In genomic region chr1:200330770-200331428, GRCh38 we compare ENCODE assay signal across 32 cellular contexts.
DNase-seq lines count a peak whose midpoint lies in the region; ATAC-seq, FAIRE-seq and TF ChIP-seq lines count a peak whose summit lies in the region.
"Had no signal": no experiment of that assay in that cellular context is flagged by ENCODE, and none has a peak within 500 bp of the region (broad histone marks: within the 10 kb centered on the region; RNA-seq: fewer than 3 reads in every experiment).

No MANE protein-coding gene starts in this region.

- H3K36me3 Mint-ChIP-seq in GM23338 (ENCODE audit: low read depth): 0 out of 3 replicates have a peak, but pooled peaks cover 2% of the 10 kb centered on the region
- H3K36me3 Mint-ChIP-seq in chondrocyte (ENCODE audit: low read depth): no peaks in the 10 kb centered on the region
- H3K36me3 Mint-ChIP-seq in progenitor cell of endocrine pancreas (ENCODE audit: insufficient read depth): no peaks in the 10 kb centered on the region
- no peaks in the 10 kb centered on the region for H3K36me3 Mint-ChIP-seq in CD14-positive monocyte
- H3K36me3 Mint-ChIP-seq: activated naive CD8-positive, alpha-beta T cell treated with anti-CD3 and anti-CD28 coated beads for 36 hours; CD4-positive, CD25-positive, alpha-beta regulatory T cell; stimulated activated memory B cell treated with anti-CD40 and anti-IgM and Interleukin-4, amounts not matched to agents 10 μg/mL and 1 μg/mL and 100 μg/mL, for 72 hours had no signal

- intact Hi-C loops in HepG2 (cut with micrococcal nuclease; ENCODE audit: unreplicated experiment) (no loop called here), CD14-positive monocyte (cut with micrococcal nuclease) (no loop called here)

- H3K79me2 ChIP-seq in GM23338 (replicated peaks; ENCODE audit: insufficient read depth) (no peaks in the 10 kb centered on the region), HepG2 (ENCODE audit: insufficient read depth, low read length) (no peaks in the 10 kb centered on the region)
- H3K79me2 ChIP-seq: parathyroid adenoma had no signal

- H4K20me1 ChIP-seq in GM23338 (replicated peaks; ENCODE audit: insufficient read depth): no peaks in the 10 kb centered on the region
- H4K20me1 ChIP-seq in HepG2 (ENCODE audit: insufficient read depth, low read length): no peaks in the 10 kb centered on the region

- TF ChIP-seq CTCF in GM23338 (conservative IDR thresholded peaks at IDR 0.05; ENCODE audit: low read depth in 2 of 2): no peak
- TF ChIP-seq CTCF in chondrocyte (IDR thresholded peaks at IDR 0.05): no peak
- no peak for TF ChIP-seq CTCF in HepG2 (CRISPR knock-in tag; IDR thresholded peaks at IDR 0.05)
- TF ChIP-seq CTCF in progenitor cell of endocrine pancreas (IDR thresholded peaks at IDR 0.05; ENCODE audit: unreplicated experiment): no peak
- TF ChIP-seq CTCF in omental fat pad (IDR thresholded peaks at IDR 0.05): no peak
- TF ChIP-seq CTCF in CD14-positive monocyte (IDR thresholded peaks at IDR 0.05): no peak

- in situ Hi-C loops in HepG2 (cut with HindIII; ENCODE audit: extremely low pct_ligation_motif_present, low pct_unique_long_range_greater_than_20kb): no loop called here

- H3K27me3 Mint-ChIP-seq in GM23338 (ENCODE audit: insufficient read depth, low read depth, poor library complexity) (peaks cover 2% of the 10 kb centered on the region), chondrocyte (ENCODE audit: low read depth) (peaks cover 2% of the 10 kb centered on the region), progenitor cell of endocrine pancreas (peaks cover 8% of the 10 kb centered on the region), CD14-positive monocyte (ENCODE audit: low read depth in 3 of 3) (peaks cover 2 to 8% (median 5%) of the 10 kb centered on the region in 3 donors)
- H3K27me3 Mint-ChIP-seq: activated naive CD8-positive, alpha-beta T cell treated with anti-CD3 and anti-CD28 coated beads for 36 hours had no signal

- H3K4me1 ChIP-seq in GM23338 (ENCODE audit: insufficient read depth) (peaks cover 29% of the 10 kb centered on the region), HepG2 (ENCODE audit: insufficient read depth, low read length) (peaks cover 46% of the 10 kb centered on the region)
- H3K4me1 ChIP-seq: gastrocnemius medialis, HAP-1, left ventricle myocardium inferior, parathyroid adenoma, right lobe of liver had no signal

- POLR2A ChIA-PET in HepG2 (lab: Yijun Ruan, JAX): interaction anchor here (0.8 kb wide), 1 partner anchor 42 kb away, joined by 3 read pairs; no protein-coding TSS in a partner anchor

- H3K27ac ChIP-seq in GM23338 (ENCODE audit: low read depth): peak overlapping the region; percentile 78
- H3K27ac ChIP-seq in HepG2 (ENCODE audit: extremely low read length, insufficient read depth, low read length): no peak overlapping the region
- H3K27ac ChIP-seq: coronary artery, gastrocnemius medialis, left ventricle myocardium inferior, parathyroid adenoma, right lobe of liver had no signal

- H3K4me3 ChIP-seq in GM23338 (no peak overlapping the region), HepG2 (replicated peaks in 1 of 3; ENCODE audit: insufficient read depth in 1 of 3, low read depth in 2 of 3, low read length in 3 of 3) (no peak overlapping the region)
- H3K4me3 ChIP-seq: coronary artery, gastrocnemius medialis, HAP-1, left ventricle myocardium inferior, right lobe of liver had no signal

- TF ChIP-seq RAD21 in HepG2 (CRISPR knock-in tag; IDR thresholded peaks at IDR 0.05): no peak

- no peaks in the 10 kb centered on the region for H3K9me3 ChIP-seq in HepG2 (ENCODE audit: low read length)
- H3K9me3 ChIP-seq: gastrocnemius medialis, HAP-1, left ventricle myocardium inferior, right lobe of liver, SK-N-SH had no signal

- no peak overlapping the region for H3K4me3 Mint-ChIP-seq in GM23338
- H3K4me3 Mint-ChIP-seq in chondrocyte (ENCODE audit: unreplicated experiment): no peak overlapping the region
- H3K4me3 Mint-ChIP-seq in progenitor cell of endocrine pancreas (ENCODE audit: low read depth): no peak overlapping the region
- H3K4me3 Mint-ChIP-seq in CD14-positive monocyte: no peak overlapping the region
- H3K4me3 Mint-ChIP-seq: activated CD4-positive, alpha-beta T cell treated with anti-CD3 and anti-CD28 coated beads for 36 hours; activated naive CD8-positive, alpha-beta T cell treated with anti-CD3 and anti-CD28 coated beads for 36 hours; CD4-positive, CD25-positive, alpha-beta regulatory T cell; naive thymus-derived CD4-positive, alpha-beta T cell; stimulated activated memory B cell treated with anti-CD40 and anti-IgM and Interleukin-4, amounts not matched to agents 10 μg/mL and 1 μg/mL and 100 μg/mL, for 72 hours; T-helper 1 cell treated with Interleukin-12 subunit alpha and Interleukin-12 subunit beta and Interleukin-4 antibody, amounts not matched to agents 30 μg/mL and 1 μg/mL, for 36 hours had no signal

- 60% methylated on average over 15 of the region's 15 CpGs for WGBS in HepG2 (ENCODE audit: low lambda C conversion rate)

- no peak for TF ChIP-seq POLR2A in HepG2 (IDR thresholded peaks at IDR 0.05; ENCODE audit: insufficient read depth in 1 of 2, low read depth in 2 of 2, low read length in 2 of 2)

- H3K4me1 Mint-ChIP-seq in GM23338 (peaks cover 35% of the 10 kb centered on the region), chondrocyte (ENCODE audit: low read depth) (peaks cover 21% of the 10 kb centered on the region), progenitor cell of endocrine pancreas (ENCODE audit: low read depth) (peaks cover 20% of the 10 kb centered on the region), CD14-positive monocyte (peaks cover 2% of the 10 kb centered on the region)
- H3K4me1 Mint-ChIP-seq: stimulated activated memory B cell treated with anti-CD40 and anti-IgM and Interleukin-4, amounts not matched to agents 10 μg/mL and 1 μg/mL and 100 μg/mL, for 72 hours had no signal

- H3K27ac Mint-ChIP-seq in GM23338 (no peak overlapping the region), chondrocyte (ENCODE audit: unreplicated experiment) (peak overlapping the region; percentile 14), progenitor cell of endocrine pancreas (peak overlapping the region; percentile 23), CD14-positive monocyte (no peak overlapping the region)
- H3K27ac Mint-ChIP-seq: activated CD4-positive, alpha-beta T cell treated with anti-CD3 and anti-CD28 coated beads for 36 hours; activated naive CD8-positive, alpha-beta T cell treated with anti-CD3 and anti-CD28 coated beads for 36 hours; CD4-positive, CD25-positive, alpha-beta regulatory T cell; naive thymus-derived CD4-positive, alpha-beta T cell; stimulated activated memory B cell treated with anti-CD40 and anti-IgM and Interleukin-4, amounts not matched to agents 10 μg/mL and 1 μg/mL and 100 μg/mL, for 72 hours; T-helper 1 cell treated with Interleukin-12 subunit alpha and Interleukin-12 subunit beta and Interleukin-4 antibody, amounts not matched to agents 30 μg/mL and 1 μg/mL, for 36 hours had no signal

- TF ChIP-seq EP300 in HepG2 (IDR thresholded peaks at IDR 0.05; ENCODE audit: low read depth in 2 of 2, low read length in 2 of 2): no peak
- no peak for TF ChIP-seq EP300 in HepG2 (CRISPR knock-in tag; IDR thresholded peaks at IDR 0.05; ENCODE audit: borderline replicate concordance)

- H3K9me2 ChIP-seq in GM23338 (ENCODE audit: insufficient read depth): peaks cover 13% of the 10 kb centered on the region; the same call in 1 of the 2 replicates
- H3K9me2 ChIP-seq: SK-N-SH had no signal

- BruUV-seq in HepG2 (replicated peaks; lab: Mats Ljungman, UMichigan): no TSS peak

- no peaks in the 10 kb centered on the region for H3K36me3 ChIP-seq in GM23338 (ENCODE audit: insufficient read depth)
- H3K36me3 ChIP-seq in HepG2 (replicated peaks in 1 of 2; ENCODE audit: control insufficient read depth in 1 of 2, insufficient read depth in 2 of 2, low read length in 2 of 2): no peaks in the 10 kb centered on the region
- H3K36me3 ChIP-seq: gastrocnemius medialis, HAP-1, left ventricle myocardium inferior, right lobe of liver had no signal

- DNase-seq in GM23338 (ENCODE audit: low spot score) (peak; percentile 39), chondrocyte (ENCODE audit: low spot score) (no peak), HepG2 (ENCODE audit: low spot score) (peak; percentile 43), progenitor cell of endocrine pancreas (ENCODE audit: low spot score, unreplicated experiment) (no peak), occipital lobe (lab: John Stamatoyannopoulos, UW) (no peak), omental fat pad (ENCODE audit: low spot score) (no peak), NCI-H774 (lab: John Stamatoyannopoulos, UW) (no peak), CD14-positive monocyte (ENCODE audit: low spot score) (no peak)
- DNase-seq: activated CD4-positive, alpha-beta T cell treated with anti-CD3 and anti-CD28 coated beads for 36 hours; activated effector memory CD4-positive, alpha-beta T cell treated with anti-CD3 and anti-CD28 coated beads, Interleukin-2, amount 50 U/mL, for 16 hours; activated naive CD8-positive, alpha-beta T cell treated with anti-CD3 and anti-CD28 coated beads for 36 hours; aorta; CD4-positive, CD25-positive, alpha-beta regulatory T cell; gastrocnemius medialis; hippocampal formation; left ventricle myocardium inferior; midbrain; MV-4-11; naive thymus-derived CD4-positive, alpha-beta T cell; NCI-H1436 treated with DMSO at 0.1 percent for 48 hours; OCI-M1; right lobe of liver; SK-N-SH; stimulated activated CD4-positive, alpha-beta T cell treated with anti-CD3 and anti-CD28 coated beads, Interleukin-4, amount 100 ng/mL, for 24 hours had no signal

- peak overlapping the region; percentile 57; the same call in 1 of the 2 replicates for H2AFZ ChIP-seq in GM23338
- H2AFZ ChIP-seq in HepG2 (ENCODE audit: low read length): no peak overlapping the region
- H2AFZ ChIP-seq: parathyroid adenoma had no signal

- FAIRE-seq in HepG2 (lab: Jason Lieb, UNC): no peak
- FAIRE-seq: GM12892, HTR-8/SVneo, urothelium cell line had no signal

- CTCF ChIA-PET in HepG2 (lab: Yijun Ruan, JAX; ENCODE audit: low intra/inter-chr PET ratio, low total read pairs): no interaction called here

- H3K9ac ChIP-seq in HepG2 (ENCODE audit: insufficient read depth, low read depth, low read length): no peak overlapping the region
- H3K9ac ChIP-seq: parathyroid adenoma, SK-N-SH had no signal

- H3K9me3 Mint-ChIP-seq in GM23338 (no peaks in the 10 kb centered on the region), chondrocyte (ENCODE audit: low read depth) (no peaks in the 10 kb centered on the region), progenitor cell of endocrine pancreas (ENCODE audit: low read depth) (no peaks in the 10 kb centered on the region), CD14-positive monocyte (no peaks in the 10 kb centered on the region)
- H3K9me3 Mint-ChIP-seq: activated naive CD8-positive, alpha-beta T cell treated with anti-CD3 and anti-CD28 coated beads for 36 hours; stimulated activated memory B cell treated with anti-CD40 and anti-IgM and Interleukin-4, amounts not matched to agents 10 μg/mL and 1 μg/mL and 100 μg/mL, for 72 hours; T-helper 1 cell treated with Interleukin-12 subunit alpha and Interleukin-12 subunit beta and Interleukin-4 antibody, amounts not matched to agents 30 μg/mL and 1 μg/mL, for 36 hours had no signal

- no peaks in the 10 kb centered on the region for H3K27me3 ChIP-seq in GM23338 (ENCODE audit: insufficient read depth)
- H3K27me3 ChIP-seq in HepG2 (ENCODE audit: control insufficient read depth in 1 of 2, insufficient read depth in 2 of 2, low read length in 2 of 2): no peaks in the 10 kb centered on the region
- H3K27me3 ChIP-seq: gastrocnemius medialis, right lobe of liver had no signal

- ATAC-seq in GM23338 (peak; percentile 64), HepG2 (peak; percentile 76), omental fat pad (ENCODE audit: low FRiP score) (no peak)
- ATAC-seq: activated CD4-positive, alpha-beta T cell treated with anti-CD3 and anti-CD28 coated beads for 36 hours; gastrocnemius medialis; naive thymus-derived CD4-positive, alpha-beta T cell; stimulated activated memory B cell treated with anti-CD40 and anti-IgM and Interleukin-4, amounts not matched to agents 10 μg/mL and 1 μg/mL and 100 μg/mL, for 72 hours had no signal

- peaks cover 5% of the 10 kb centered on the region; the same call in 1 of the 2 replicates for H3F3A ChIP-seq in GM23338 (replicated peaks; ENCODE audit: low read depth)

- peak overlapping the region; percentile 64 for H3K4me2 ChIP-seq in GM23338
- peak overlapping the region; percentile 14; the same call in 1 of the 2 replicates for H3K4me2 ChIP-seq in HepG2 (ENCODE audit: low read depth, low read length)
- H3K4me2 ChIP-seq: SK-N-SH had no signal

Comparison
In these comparisons a context has a peak if more than half of its experiments do, and no peak if none do; other contexts are left out.
1. DNase-seq: peak in GM23338 (single experiment) and HepG2 (single experiment); none in chondrocyte (single experiment), progenitor cell of endocrine pancreas (single experiment), occipital lobe (single experiment), omental fat pad (single experiment), NCI-H774 (single experiment) and CD14-positive monocyte (single experiment).
2. H3K27ac Mint-ChIP-seq: peak in chondrocyte (single experiment) and progenitor cell of endocrine pancreas (single experiment); none in GM23338 (single experiment) and CD14-positive monocyte (0 of 7).